ENCODE assay signal across 8 cellular contexts in genomic region chr11:94768602-94769511, GRCh38. TPM values are rescaled to one million over a fixed set of nuclear protein-coding genes. Genes with fewer than 3 reads are reported as not detected.
DNase-seq lines count a peak whose midpoint lies in the region; ATAC-seq, FAIRE-seq and TF ChIP-seq lines count a peak whose summit lies in the region.

No MANE protein-coding gene starts in this region.

- H3K79me2 ChIP-seq in K562 (ENCODE audit: control insufficient read depth, insufficient read depth, low read length): peaks cover 52% of the 10 kb centered on the region

- H2AFZ ChIP-seq in K562 (ENCODE audit: low read depth, low read length): peak overlapping the region; percentile 68

- no peaks in the 10 kb centered on the region for H3K27me3 ChIP-seq in MG63
- H3K27me3 ChIP-seq in K562 (ENCODE audit: control insufficient read depth in 2 of 2, insufficient read depth in 2 of 2, low read length in 2 of 2): no peaks in the 10 kb centered on the region; a peak in 1 of 5 replicates
- H3K27me3 ChIP-seq in iPS-18a (ENCODE audit: control insufficient read depth, insufficient read depth, low read length): peaks cover 58% of the 10 kb centered on the region

- intact Hi-C loops in K562 (cut with micrococcal nuclease): loop anchor here (1.0 to 10.0 kb wide), 3 partner anchors 146 to 244 kb away; no protein-coding TSS in a partner anchor

- H3K9me1 ChIP-seq in K562 (ENCODE audit: control insufficient read depth, insufficient read depth, low read length): no peaks in the 10 kb centered on the region

- CTCF ChIA-PET in K562 (lab: Yijun Ruan, JAX; ENCODE audit: low intra/inter-chr PET ratio): no interaction called here

- in situ Hi-C loops in ACHN (cut with HindIII; ENCODE audit: low pct_ligation_motif_present, low pct_unique_long_range_greater_than_20kb, low sequenced_read_pairs): no loop called here
- in situ Hi-C loops in K562 (cut with MboI): no loop called here

- H3K27ac ChIP-seq in K562 (ENCODE audit: extremely low read depth, low read depth, low read length): peak overlapping the region; percentile 87
- no peak overlapping the region for H3K27ac ChIP-seq in iPS-18a (ENCODE audit: low read length)

- TF ChIP-seq CTCF in K562 (IDR thresholded peaks at IDR 0.05 in 2 of 3, conservative IDR thresholded peaks at IDR 0.05 in 1 of 3; ENCODE audit: insufficient read depth in 2 of 3, low read depth in 1 of 3, low read length in 3 of 3): no peak

- H4K20me1 ChIP-seq in K562 (replicated peaks; ENCODE audit: control insufficient read depth, insufficient read depth, low read length): no peaks in the 10 kb centered on the region

- no peak for TF ChIP-seq EP300 in K562 (IDR thresholded peaks at IDR 0.05; ENCODE audit: low read length)

- 6% methylated on average over 55 of the region's 87 CpGs for WGBS in K562 (ENCODE audit: insufficient coverage, low coverage, missing lambda C conversion rate)

- ATAC-seq in GM18498 (IDR thresholded peaks at IDR 0.05; ENCODE audit: unreplicated experiment): peak; percentile 41
- peak; percentile 52 for ATAC-seq in K562
- ATAC-seq in GM18868 (IDR thresholded peaks at IDR 0.05; ENCODE audit: unreplicated experiment): no peak

- BruUV-seq in K562 (replicated peaks; lab: Mats Ljungman, UMichigan): no TSS peak

- TF ChIP-seq POLR2A in K562 (conservative IDR thresholded peaks at IDR 0.05): 0 out of 2 replicates have a peak, but pooled peaks have one; percentile 4

- POLR2A ChIA-PET in K562 (lab: Yijun Ruan, JAX): interaction anchor here (0.6 to 1.6 kb wide), 10 partner anchors 8 to 961 kb away, joined by 3 to 7 read pairs (median 4); no protein-coding TSS in a partner anchor

- H3K4me1 ChIP-seq in K562 (replicated peaks in 1 of 2; ENCODE audit: control insufficient read depth in 2 of 2, insufficient read depth in 2 of 2, low read length in 2 of 2) (peaks cover 20 to 31% of the 10 kb centered on the region in 2 experiments), iPS-18a (ENCODE audit: control insufficient read depth, low read depth, low read length) (peaks cover 42% of the 10 kb centered on the region)

- H3K9ac ChIP-seq in K562 (ENCODE audit: insufficient read depth in 1 of 2, low read depth in 2 of 2, low read length in 2 of 2) (peak overlapping the region; percentile 84 to 92), iPS-18a (ENCODE audit: low read length) (peak overlapping the region; percentile 77)

- H3K36me3 ChIP-seq in MG63: no peaks in the 10 kb centered on the region; the same call in 1 of the 2 replicates
- H3K36me3 ChIP-seq in K562 (ENCODE audit: control insufficient read depth, insufficient read depth, low read length): no peaks in the 10 kb centered on the region
- no peaks in the 10 kb centered on the region for H3K36me3 ChIP-seq in iPS-18a (ENCODE audit: control insufficient read depth, low read depth, low read length)

- no peaks in the 10 kb centered on the region; the same call in 1 of the 2 replicates for H3K9me3 ChIP-seq in MG63
- H3K9me3 ChIP-seq in K562 (replicated peaks; ENCODE audit: control insufficient read depth, insufficient read depth, low read depth, low read length): no peaks in the 10 kb centered on the region
- no peaks in the 10 kb centered on the region for H3K9me3 ChIP-seq in iPS-18a (ENCODE audit: control insufficient read depth, low read depth, low read length)

- H3K4me2 ChIP-seq in K562 (ENCODE audit: insufficient read depth, low read length): peak overlapping the region; percentile 74

- H3K4me3 ChIP-seq in MG63: peak overlapping the region; percentile 90
- peak overlapping the region; percentile 59 for H3K4me3 ChIP-seq in K562
- H3K4me3 ChIP-seq in iPS-18a (ENCODE audit: low read length): peak overlapping the region; percentile 76
- peak overlapping the region; percentile 79 for H3K4me3 ChIP-seq in skeletal muscle cell (ENCODE audit: low read depth, low read length)

- peak; percentile 25 for DNase-seq in ACHN
- peak; percentile 48 for DNase-seq in MG63
- peak; percentile 26 to 57 (median 54) for DNase-seq in K562 (ENCODE audit: extremely low read depth in 1 of 4, low spot score in 3 of 4)
- no peak for DNase-seq in skeletal muscle cell (ENCODE audit: low read depth)
- DNase-seq in stimulated activated naive CD4-positive, alpha-beta T cell treated with Interleukin-2 at 50 U/mL for 16 hours (lab: John Stamatoyannopoulos, UW): no peak

- FAIRE-seq in K562 (lab: Jason Lieb, UNC): no peak

- no peak for TF ChIP-seq RAD21 in K562 (CRISPR knock-in tag; conservative IDR thresholded peaks at IDR 0.05 in 1 of 2, IDR thresholded peaks at IDR 0.05 in 1 of 2)

TF ChIP-seq in K562, 482 proteins besides CTCF, POLR2A, EP300 and RAD21 (continues in another document):
- TF ChIP-seq SP1 (CRISPR knock-in tag; IDR thresholded peaks at IDR 0.05) (no peak), HES1 (IDR thresholded peaks at IDR 0.05; ENCODE audit: low read depth) (no peak), TEAD1 (CRISPR knock-in tag; IDR thresholded peaks at IDR 0.05) (0 out of 4 replicates have a peak, but pooled peaks of 1 of the 2 experiments have one; percentile 17), ZFP30 (CRISPR knock-in tag; IDR thresholded peaks at IDR 0.05; ENCODE audit: borderline replicate concordance) (no peak), DEAF1 (CRISPR knock-in tag; IDR thresholded peaks at IDR 0.05) (no peak), ZNF124 (CRISPR knock-in tag; IDR thresholded peaks at IDR 0.05) (no peak), SFPQ (IDR thresholded peaks at IDR 0.05; ENCODE audit: low read depth, low read length) (no peak), ZNF75A (CRISPR knock-in tag; IDR thresholded peaks at IDR 0.05) (0 out of 2 replicates have a peak, but pooled peaks have one; percentile 50), RB1 (IDR thresholded peaks at IDR 0.05; ENCODE audit: low read depth) (peak; percentile 25; the same call in 1 of the 2 replicates), L3MBTL2 (IDR thresholded peaks at IDR 0.05) (0 out of 2 replicates have a peak, but pooled peaks have one; percentile 6), ZNF830 (CRISPR knock-in tag; IDR thresholded peaks at IDR 0.05) (no peak), CHD1 (IDR thresholded peaks at IDR 0.05; ENCODE audit: low read length) (peak; percentile 2), DIDO1 (tag; IDR thresholded peaks at IDR 0.05; ENCODE audit: low read depth) (no peak)

RNA-seq across cellular contexts. Expression of gene AMOTL1, which starts 0.7 kb away (rescaled TPM):
- total RNA-seq in MG63 (2014; rRNA removed; shearing (Covaris generic); ENCODE audit: low replicate concordance): 15.1 TPM in 2 replicates
- total RNA-seq in K562 (2011; cell fraction: chromatin; rRNA removed; ENCODE audit: low replicate concordance): 33.3 and 42.6 TPM in 2 replicates
- 17.8 and 18.0 TPM in 2 replicates for total RNA-seq in K562 (2011; cell fraction: nucleolus; rRNA removed)
- total RNA-seq in K562 (2011; cell fraction: nucleoplasm; rRNA removed): 26.3 and 39.2 TPM in 2 replicates
- total RNA-seq in K562 (2014; rRNA removed) (20.9 and 22.1 TPM in 2 replicates), K562 (2014; rRNA removed; fragmentation: Illumina TruSeq; extraction: Trizol) (14.0 and 14.4 TPM in 2 replicates), K562 (2015; rRNA removed; fragmentation: Illumina TruSeq; extraction: Trizol) (12.8 and 12.9 TPM in 2 replicates), K562 (2021) (29.9 and 35.4 TPM in 2 replicates)
- polyA plus RNA-seq in K562 (2011; rRNA removed) (2.5 and 16.7 TPM in 2 replicates), K562 (2014; fragmentation: Illumina TruSeq; extraction: Trizol) (18.7 and 18.8 TPM in 2 replicates), K562 (2014; fragmentation: Nextera tagmentation; extraction: Ambion mirVana) (1 to 10 TPM; 4.0 to 4.7 TPM), K562 (2014; rRNA removed) (12.6 and 13.3 TPM in 2 replicates)
- 2.0 and 12.2 TPM in 2 replicates for polyA plus RNA-seq in K562 (2011; cell fraction: cytosol; rRNA removed)
- 3.0 and 21.5 TPM in 2 replicates for polyA plus RNA-seq in K562 (2011; cell fraction: nucleus; rRNA removed)
- 17.9 and 23.2 TPM in 2 replicates for polyA plus RNA-seq in K562 (2012)
- polyA minus RNA-seq in K562 (2011; rRNA and poly(A)+ RNA removed): 5.5 and 37.5 TPM in 2 replicates
- polyA minus RNA-seq in K562 (2011; cell fraction: cytosol; rRNA and poly(A)+ RNA removed): 3.5 and 21.8 TPM in 2 replicates
- 3.9 and 17.8 TPM in 2 replicates for polyA minus RNA-seq in K562 (2011; cell fraction: nucleus; rRNA and poly(A)+ RNA removed)

Comparison
In these comparisons a context has a peak if more than half of its experiments do, and no peak if none do; other contexts are left out.
1. DNase-seq: peak in ACHN (single experiment), MG63 (single experiment) and K562 (4 of 4); none in skeletal muscle cell (single experiment) and stimulated activated naive CD4-positive, alpha-beta T cell treated with Interleukin-2 at 50 U/mL for 16 hours (single experiment).
2. Peak in every context shown above with its lines, with median percentiles within 50 percentile points of each other: H3K4me3 ChIP-seq.